9 cellular contexts compared by ENCODE assay signal in genomic region chr14:69571879-69572633, GRCh38. TPM values are rescaled to one million over a fixed set of nuclear protein-coding genes. Genes with fewer than 3 reads are reported as not detected.
A peak's percentile ranks its signal among the peaks of the same experiment; 100 is the strongest.
DNase-seq lines count a peak whose midpoint lies in the region; ATAC-seq and TF ChIP-seq lines count a peak whose summit lies in the region.
"Had no signal": no experiment of that assay in that cellular context is flagged by ENCODE, and none has a peak within 500 bp of the region (broad histone marks: within the 10 kb centered on the region; RNA-seq: fewer than 3 reads in every experiment).

No MANE protein-coding gene starts in this region.

- H3K27ac ChIP-seq in RWPE2 (ENCODE audit: poor library complexity, severe bottlenecking) (no peak overlapping the region), skeletal muscle tissue (ENCODE audit: low read depth, low read length) (no peak overlapping the region)

- H3K4me3 ChIP-seq in RWPE2 (ENCODE audit: severe bottlenecking) (peak overlapping the region; percentile 26), skeletal muscle tissue (ENCODE audit: low read length in 3 of 3) (peak overlapping the region; percentile 38 to 70 (median 66))

- H3K4me1 ChIP-seq in RWPE2 (ENCODE audit: insufficient read depth, poor library complexity, severe bottlenecking) (peaks cover 2% of the 10 kb centered on the region), skeletal muscle tissue (ENCODE audit: control insufficient read depth in 3 of 3, insufficient read depth in 3 of 3, low read length in 3 of 3) (peaks cover 30 to 34% (median 30%) of the 10 kb centered on the region in 3 donors)

- no peak for TF ChIP-seq CTCF in GM20000 (IDR thresholded peaks at IDR 0.05; ENCODE audit: extremely low read depth, missing control alignments)
- no peak for TF ChIP-seq CTCF in RWPE2 (IDR thresholded peaks at IDR 0.05; ENCODE audit: poor library complexity, severe bottlenecking)

- H3K27me3 ChIP-seq in RWPE2 (ENCODE audit: insufficient read depth, poor library complexity, severe bottlenecking) = peaks cover 92% of the 10 kb centered on the region
- peaks cover 74 to 90% (median 82%) of the 10 kb centered on the region in 3 donors for H3K27me3 ChIP-seq in skeletal muscle tissue (ENCODE audit: control insufficient read depth in 3 of 3, insufficient read depth in 3 of 3, low read length in 3 of 3)

- H3K36me3 ChIP-seq in RWPE2 (ENCODE audit: low read depth) = no peaks in the 10 kb centered on the region
- H3K36me3 ChIP-seq in skeletal muscle tissue (ENCODE audit: control insufficient read depth in 3 of 3, insufficient read depth in 3 of 3, low read length in 3 of 3) = no peaks in the 10 kb centered on the region

- peak overlapping the region in 1 of 3 donors; percentile 40 for H3K9ac ChIP-seq in skeletal muscle tissue (ENCODE audit: low read depth in 1 of 3, low read length in 3 of 3)

- peak; percentile 51 for DNase-seq in GM20000 (ENCODE audit: low spot score)
- no peak for DNase-seq in RWPE2 (ENCODE audit: low spot score)
- DNase-seq in glomerular visceral epithelial cell (ENCODE audit: extremely low spot score) = peak; percentile 32
- DNase-seq in GOT3 (lab: John Stamatoyannopoulos, UW) = no peak
- no peak for DNase-seq in RPMI8226
- no peak for DNase-seq in NCI-H446 (lab: John Stamatoyannopoulos, UW)

- H3K9me3 ChIP-seq in RWPE2 (ENCODE audit: severe bottlenecking) (no peaks in the 10 kb centered on the region), skeletal muscle tissue (ENCODE audit: control insufficient read depth in 3 of 3, low read length in 3 of 3) (no peaks in the 10 kb centered on the region)

- peak; percentile 46 for ATAC-seq in RWPE2 (ENCODE audit: low read depth)
- no peak for ATAC-seq in GM18498 (IDR thresholded peaks at IDR 0.05; ENCODE audit: unreplicated experiment)

RNA-seq across cellular contexts. Expression of gene CCDC177, which starts 2.6 kb away (rescaled TPM):
- not detected for total RNA-seq in skeletal muscle tissue
- total RNA-seq: subcutaneous adipose tissue had no signal

RNA-seq across cellular contexts. Expression of gene SUSD6, which starts 39.3 kb away (rescaled TPM):
- total RNA-seq in skeletal muscle tissue = 10.4 TPM

Comparison
In these comparisons a context has a peak if more than half of its experiments do, and no peak if none do; other contexts are left out.
1. DNase-seq: peak in GM20000 (single experiment) and glomerular visceral epithelial cell (single experiment); none in RWPE2 (single experiment), GOT3 (single experiment), RPMI8226 (single experiment) and NCI-H446 (0 of 2).